15 cellular contexts compared by ENCODE assay signal in genomic region chr4:184613405-184613804, GRCh38.
"Had no signal": no experiment of that assay in that cellular context is flagged by ENCODE, and none has a peak within 500 bp of the region (broad histone marks: within the 10 kb centered on the region; RNA-seq: fewer than 3 reads in every experiment).

No MANE protein-coding gene starts in this region.

- ATAC-seq: left colon; left ventricle myocardium superior; naive thymus-derived CD4-positive, alpha-beta T cell; sciatic nerve; stimulated activated memory B cell treated with anti-CD40 and anti-IgM and Interleukin-4, amounts not matched to agents 10 μg/mL and 1 μg/mL and 100 μg/mL, for 72 hours had no signal

- DNase-seq: erythroblast; foreskin melanocyte; left colon; left ventricle myocardium superior; naive thymus-derived CD4-positive, alpha-beta T cell; nephron progenitor cell; spleen; stimulated activated CD4-positive, alpha-beta T cell treated with anti-CD3 and anti-CD28 coated beads, Interleukin-15, amount 100 ng/mL, for 24 hours; stimulated activated CD4-positive, alpha-beta T cell treated with anti-CD3 and anti-CD28 coated beads, Interleukin-1b, Interleukin-23, amount 100 ng/mL, for 48 hours; stimulated activated CD4-positive, alpha-beta T cell treated with anti-CD3 and anti-CD28 coated beads, Interleukin-4, amount 100 ng/mL, for 24 hours; tibial artery; upper lobe of left lung; uterus had no signal
